In the genomic region with DNA sequence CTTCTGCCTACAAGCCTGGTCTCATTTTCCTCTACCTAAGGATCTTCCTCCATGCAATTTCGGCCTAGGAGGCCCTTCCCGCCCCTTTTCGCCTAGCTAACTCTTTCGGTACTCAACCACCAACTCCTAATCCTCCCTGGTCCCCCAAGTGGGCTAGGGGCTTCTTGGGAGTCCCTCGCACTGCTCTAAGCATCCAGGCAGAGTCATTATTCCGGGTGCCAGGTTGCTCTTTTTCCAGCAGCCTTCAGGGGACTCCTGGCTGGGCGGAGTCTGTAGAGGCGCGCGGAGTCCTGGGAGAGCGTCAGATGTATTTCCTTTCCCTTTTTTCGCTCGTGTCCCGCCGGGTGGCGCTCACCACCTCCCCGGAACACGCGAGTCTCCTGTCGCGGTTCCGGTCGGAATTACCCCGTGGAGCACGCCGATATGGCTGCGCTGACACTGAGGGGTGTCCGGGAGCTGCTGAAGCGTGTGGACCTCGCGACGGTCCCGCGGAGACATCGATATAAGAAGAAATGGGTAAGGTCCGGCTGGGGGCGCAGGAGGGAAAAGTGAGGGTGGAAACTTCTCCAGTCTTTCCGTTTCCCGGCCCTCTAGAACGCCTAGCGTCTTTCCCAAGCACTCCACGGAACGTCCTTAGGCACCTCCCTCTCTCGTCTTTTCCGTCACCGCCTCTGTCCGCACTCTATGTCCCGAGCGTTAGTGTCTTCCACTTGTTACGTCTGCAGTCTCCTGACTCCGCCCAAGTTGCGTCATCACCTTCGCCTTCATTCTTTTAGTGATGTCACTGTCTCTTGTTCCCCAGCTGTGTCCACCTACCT, we compare ENCODE assay signal across 8 cellular contexts. TPM values are rescaled to one million over a fixed set of nuclear protein-coding genes. Genes with fewer than 3 reads are reported as not detected.
A peak's percentile ranks its signal among the peaks of the same experiment; 100 is the strongest.
DNase-seq lines count a peak whose midpoint lies in the region; ATAC-seq and TF ChIP-seq lines count a peak whose summit lies in the region.

A gene (plus strand): TSS at position 404 of the 818 bp plus-strand sequence. CDS start 20 bp downstream, at position 424.

- TF ChIP-seq CTCF in activated B cell treated with CpG ODN at 0.5 μM for 24 hours (IDR thresholded peaks at IDR 0.05): peak; percentile 50
- peak; percentile 23 to 76 (median 69) for TF ChIP-seq CTCF in spleen (IDR thresholded peaks at IDR 0.05 in 8 of 11, conservative IDR thresholded peaks at IDR 0.05 in 3 of 11)

- CTCF ChIA-PET in activated B cell treated with CpG ODN at 0.5 μM for 24 hours (lab: Charles Lee): interaction anchor here (0.9 to 3.6 kb wide), 2 partner anchors 13 to 37 kb away, joined by 3 to 22 read pairs; a partner anchor contains a TSS

- intact Hi-C loops in activated B cell treated with CpG ODN at 0.5 μM for 24 hours (cut with micrococcal nuclease) (loop anchor here (1.0 to 10.0 kb wide), 6 partner anchors 8 to 656 kb away; a partner anchor contains a TSS), spleen (cut with DNase I; ENCODE audit: low total_unique reads) (loop anchor here (5.0 kb wide), 1 partner anchor 38 kb away; a partner anchor contains a TSS)

- TF ChIP-seq POLR2A in spleen (IDR thresholded peaks at IDR 0.05): peak in 2 of 3 donors; percentile 7 to 76

- POLR2A ChIA-PET in activated B cell treated with CpG ODN at 0.5 μM for 24 hours (lab: Charles Lee): interaction anchor here (0.6 to 4.9 kb wide), 17 partner anchors 8 to 1619 kb away, joined by 3 to 66 read pairs (median 5); a partner anchor contains a TSS

- H3K4me3 ChIP-seq in spleen: peak within 1 kb of the TSS; percentile 58 to 91 (median 76)

- peaks cover 0 to 49% (median 18%) of the 10 kb centered on the region in 6 donors for H3K4me1 ChIP-seq in spleen

- H3K27me3 ChIP-seq in spleen (replicated peaks in 1 of 7): no peaks in the 10 kb centered on the region

- H3K4me1 Mint-ChIP-seq in activated B cell treated with CpG ODN at 0.5 μM for 24 hours (peaks cover 33% of the 10 kb centered on the region), immature natural killer cell (peaks cover 34 to 35% of the 10 kb centered on the region in 2 donors)

- no peaks in the 10 kb centered on the region for H3K9me3 ChIP-seq in spleen

- H3K4me3 Mint-ChIP-seq in activated B cell treated with CpG ODN at 0.5 μM for 24 hours (peak within 1 kb of the TSS; percentile 99), immature natural killer cell (peak within 1 kb of the TSS; percentile 99 to 100 (median 100))

- DNase-seq in AG08395 (ENCODE audit: low spot score): peak; percentile 95
- peak; percentile 96 for DNase-seq in NCI-H2227 (lab: John Stamatoyannopoulos, UW; ENCODE audit: unreplicated experiment)
- peak; percentile 69 for DNase-seq in activated B cell treated with CpG ODN at 0.5 μM for 24 hours
- DNase-seq in caudate nucleus (lab: John Stamatoyannopoulos, UW): peak in 60 of 61 donors; percentile 41 to 95 (median 86)
- DNase-seq in immature natural killer cell: peak; percentile 83 to 86 (median 84)
- DNase-seq in spleen: peak; percentile 95

- ATAC-seq in GM18873 (IDR thresholded peaks at IDR 0.05; ENCODE audit: low FRiP score, unreplicated experiment): peak; percentile 73
- peak; percentile 79 for ATAC-seq in HG03139 (IDR thresholded peaks at IDR 0.05; ENCODE audit: unreplicated experiment)
- peak; percentile 81 for ATAC-seq in activated B cell treated with CpG ODN at 0.5 μM for 24 hours (ENCODE audit: low read depth)

- H3K36me3 ChIP-seq in spleen: peaks cover 0 to 40% (median 16%) of the 10 kb centered on the region in 6 donors

- H3K27me3 Mint-ChIP-seq in activated B cell treated with CpG ODN at 0.5 μM for 24 hours (no peaks in the 10 kb centered on the region), immature natural killer cell (ENCODE audit: low read depth in 3 of 3) (peaks cover 5 to 13% (median 11%) of the 10 kb centered on the region in 3 donors)

- H3K27ac ChIP-seq in caudate nucleus (ENCODE audit: low read depth, low read length) (peak within 1 kb of the TSS; percentile 99), spleen (peak within 1 kb of the TSS; percentile 93 to 98 (median 96))

- 0 to 1% (median 0%) methylated on average over 44 to 53 of the region's 53 CpGs for WGBS in spleen, 5 donors

- H3K9me3 Mint-ChIP-seq in activated B cell treated with CpG ODN at 0.5 μM for 24 hours (no peaks in the 10 kb centered on the region), immature natural killer cell (no peaks in the 10 kb centered on the region)

- H3K27ac Mint-ChIP-seq in activated B cell treated with CpG ODN at 0.5 μM for 24 hours (peak within 1 kb of the TSS; percentile 98), immature natural killer cell (peak within 1 kb of the TSS; percentile 97 to 99 (median 98))

- H3K36me3 Mint-ChIP-seq in activated B cell treated with CpG ODN at 0.5 μM for 24 hours (ENCODE audit: low read depth): peaks cover 39% of the 10 kb centered on the region
- H3K36me3 Mint-ChIP-seq in immature natural killer cell: peaks cover 0 to 5% (median 0%) of the 10 kb centered on the region in 3 donors

RNA-seq across cellular contexts. Expression of the gene that starts here (rescaled TPM):
- total RNA-seq in activated B cell treated with CpG ODN at 0.5 μM for 24 hours (35.3 and 38.6 TPM in 2 replicates), spleen (10 to 100 TPM; 24.8 to 35.2 (median 28.0) TPM)
- polyA plus RNA-seq in immature natural killer cell (10 to 100 TPM in 1 of 3 donors, 1 to 10 TPM in 2; 3.4 to 16.3 (median 7.4) TPM), spleen (10 to 100 TPM in 1 of 3 donors, 1 to 10 TPM in 2; 7.2 to 14.6 (median 7.6) TPM)

Comparison
In these comparisons a context has a peak if more than half of its experiments do, and no peak if none do; other contexts are left out.
1. Peak in every context shown above with its lines: DNase-seq, ATAC-seq, H3K4me3 ChIP-seq and H3K27ac ChIP-seq.